ENCODE assay signal across 11 cellular contexts in the genomic region with DNA sequence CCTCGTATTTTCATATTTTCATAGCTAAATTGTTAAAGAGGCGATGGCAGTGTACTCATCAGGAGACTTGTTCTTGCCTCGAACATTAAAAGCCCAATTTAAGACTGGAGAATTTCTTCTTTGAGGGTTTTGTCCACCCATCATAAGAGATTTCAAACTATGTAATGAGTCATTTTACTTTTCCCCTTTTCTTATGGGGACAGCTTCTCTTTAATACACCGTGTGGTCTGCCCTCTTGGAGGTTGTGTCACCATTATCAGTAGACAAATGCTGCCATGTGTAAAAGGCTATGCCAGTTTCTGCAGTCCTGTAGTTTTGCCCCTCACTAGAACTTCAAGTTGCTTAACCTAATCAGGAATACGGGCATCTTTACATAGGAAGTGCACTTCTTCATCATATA. TPM values are rescaled to one million over a fixed set of nuclear protein-coding genes. Genes with fewer than 3 reads are reported as not detected.
DNase-seq lines count a peak whose midpoint lies in the region; ATAC-seq and TF ChIP-seq lines count a peak whose summit lies in the region.
"Had no signal": no experiment of that assay in that cellular context is flagged by ENCODE, and none has a peak within 500 bp of the region (broad histone marks: within the 10 kb centered on the region; RNA-seq: fewer than 3 reads in every experiment).

No MANE protein-coding gene starts in this region.

- H3K4me2 ChIP-seq in osteoblast (ENCODE audit: insufficient read depth, low read length): peak overlapping the region; percentile 8

- no peak overlapping the region for H3K4me3 ChIP-seq in osteoblast (ENCODE audit: insufficient read depth, low read length)
- H3K4me3 ChIP-seq: upper lobe of left lung had no signal

- no peak for TF ChIP-seq CTCF in osteoblast (IDR thresholded peaks at IDR 0.05; ENCODE audit: extremely low read depth, low read depth, low read length)

- no peaks in the 10 kb centered on the region for H3K27me3 ChIP-seq in osteoblast (ENCODE audit: insufficient read depth, low read length)
- H3K27me3 ChIP-seq: upper lobe of left lung had no signal

- no peak for DNase-seq in activated CD4-positive, CD25-positive, alpha-beta regulatory T cell treated with anti-CD3 and anti-CD28 coated beads, Interleukin-2, amount 50 U/mL, for 72 hours
- DNase-seq in activated naive CD8-positive, alpha-beta T cell treated with anti-CD3 and anti-CD28 coated beads, Interleukin-2, amount 50 U/mL, for 24 hours: no peak
- DNase-seq in osteoblast (ENCODE audit: insufficient read length, low spot score, missing footprints): peak; percentile 38
- DNase-seq in GOT3 (lab: John Stamatoyannopoulos, UW): no peak
- DNase-seq in COR-L47 (lab: John Stamatoyannopoulos, UW): no peak
- DNase-seq: central memory CD4-positive, alpha-beta T cell; DND-41; upper lobe of left lung had no signal

- peaks cover 66 to 76% (median 70%) of the 10 kb centered on the region in 3 donors for H3K4me1 Mint-ChIP-seq in IgD-negative memory B cell
- peaks cover 98% of the 10 kb centered on the region for H3K4me1 Mint-ChIP-seq in activated naive CD8-positive, alpha-beta T cell treated with anti-CD3 and anti-CD28 coated beads, Interleukin-2, amount 50 U/mL, for 24 hours

- H3K27me3 Mint-ChIP-seq in IgD-negative memory B cell: no peaks in the 10 kb centered on the region
- no peaks in the 10 kb centered on the region for H3K27me3 Mint-ChIP-seq in activated naive CD8-positive, alpha-beta T cell treated with anti-CD3 and anti-CD28 coated beads, Interleukin-2, amount 50 U/mL, for 24 hours

- peaks cover 20% of the 10 kb centered on the region for H4K20me1 ChIP-seq in osteoblast (ENCODE audit: insufficient read depth, low read length)

- H3K36me3 Mint-ChIP-seq in IgD-negative memory B cell: peaks cover 5% of the 10 kb centered on the region
- H3K36me3 Mint-ChIP-seq in activated naive CD8-positive, alpha-beta T cell treated with anti-CD3 and anti-CD28 coated beads, Interleukin-2, amount 50 U/mL, for 24 hours (ENCODE audit: low read depth): peaks cover 79% of the 10 kb centered on the region

- peaks cover 45% of the 10 kb centered on the region for H3K4me1 ChIP-seq in osteoblast (ENCODE audit: insufficient read depth, low read length)

- H3K9me3 ChIP-seq in osteoblast (ENCODE audit: low read depth, low read length): no peaks in the 10 kb centered on the region
- H3K9me3 ChIP-seq: upper lobe of left lung had no signal

- no peak overlapping the region for H2AFZ ChIP-seq in osteoblast (ENCODE audit: low read length)

- H3K27ac Mint-ChIP-seq in IgD-negative memory B cell: peak overlapping the region; percentile 84 to 97 (median 91)
- H3K27ac Mint-ChIP-seq in activated naive CD8-positive, alpha-beta T cell treated with anti-CD3 and anti-CD28 coated beads, Interleukin-2, amount 50 U/mL, for 24 hours: peak overlapping the region; percentile 93

- peak; percentile 41 to 45 for ATAC-seq in activated CD4-positive, CD25-positive, alpha-beta regulatory T cell treated with anti-CD3 and anti-CD28 coated beads, Interleukin-2, amount 50 U/mL, for 24 hours
- peak; percentile 45 for ATAC-seq in activated naive CD8-positive, alpha-beta T cell treated with anti-CD3 and anti-CD28 coated beads, Interleukin-2, amount 50 U/mL, for 24 hours
- ATAC-seq in HG02623 (IDR thresholded peaks at IDR 0.05; ENCODE audit: unreplicated experiment): no peak

- peak overlapping the region; percentile 2 for H3K27ac ChIP-seq in osteoblast (ENCODE audit: low read depth, low read length)

- H3K79me2 ChIP-seq in osteoblast (ENCODE audit: insufficient read depth, low read length): peaks cover 83% of the 10 kb centered on the region

- H3K9me3 Mint-ChIP-seq in IgD-negative memory B cell: no peaks in the 10 kb centered on the region
- peaks cover 3% of the 10 kb centered on the region for H3K9me3 Mint-ChIP-seq in activated naive CD8-positive, alpha-beta T cell treated with anti-CD3 and anti-CD28 coated beads, Interleukin-2, amount 50 U/mL, for 24 hours

- peak overlapping the region; percentile 44 to 91 (median 79) for H3K4me3 Mint-ChIP-seq in IgD-negative memory B cell
- peak overlapping the region; percentile 70 for H3K4me3 Mint-ChIP-seq in activated naive CD8-positive, alpha-beta T cell treated with anti-CD3 and anti-CD28 coated beads, Interleukin-2, amount 50 U/mL, for 24 hours

- H3K36me3 ChIP-seq in osteoblast (ENCODE audit: insufficient read depth, low read length): peaks cover 9% of the 10 kb centered on the region

RNA-seq across cellular contexts. Expression of a gene that starts 17.0 kb away (rescaled TPM):
- 76.8 TPM for polyA plus RNA-seq in IgD-negative memory B cell
- total RNA-seq in osteoblast: 118 and 162 TPM in 2 replicates
